ENCODE assay signal across 28 cellular contexts in the genomic region with DNA sequence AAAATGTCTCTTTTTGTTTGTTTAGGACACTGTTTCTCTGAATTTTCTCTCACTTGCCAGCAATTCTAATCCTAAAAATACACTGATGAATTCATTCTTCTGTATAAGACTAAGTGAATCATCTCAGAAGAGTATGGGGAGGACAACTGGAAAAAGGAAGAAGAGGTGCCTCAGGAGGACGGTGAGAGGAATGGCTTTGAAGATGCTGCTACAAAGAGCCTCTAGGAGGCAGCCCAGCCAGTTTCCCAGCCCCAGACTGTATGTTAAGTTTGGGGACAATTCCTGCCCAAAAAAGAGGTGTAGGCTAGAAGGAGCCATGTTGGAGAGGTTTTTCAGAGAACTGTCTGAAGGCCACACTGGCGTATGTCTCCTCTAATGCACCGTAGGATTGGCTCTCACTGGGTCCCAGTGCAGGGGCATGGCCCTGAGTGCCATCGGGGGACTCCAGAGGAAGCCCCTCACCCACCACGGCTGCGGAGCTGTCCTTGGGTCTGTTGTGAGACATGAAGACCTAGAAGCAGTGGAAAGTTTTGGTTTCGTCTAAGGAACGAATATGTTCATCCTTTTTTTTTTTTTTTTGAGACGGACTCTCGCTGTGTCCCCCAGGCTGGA. TPM values are rescaled to one million over a fixed set of nuclear protein-coding genes. Genes with fewer than 3 reads are reported as not detected.
DNase-seq lines count a peak whose midpoint lies in the region; ATAC-seq, FAIRE-seq and TF ChIP-seq lines count a peak whose summit lies in the region.
"Had no signal": no experiment of that assay in that cellular context is flagged by ENCODE, and none has a peak within 500 bp of the region (broad histone marks: within the 10 kb centered on the region; RNA-seq: fewer than 3 reads in every experiment).

No MANE protein-coding gene starts in this region.

- CTCF ChIA-PET in H1 (lab: Charles Lee; ENCODE audit: partially characterized antibody): interaction anchor here (0.7 to 1.2 kb wide), 3 partner anchors 10 to 21 kb away, joined by 3 to 4 read pairs (median 4); no protein-coding TSS in a partner anchor

- no peak overlapping the region for H4K5ac ChIP-seq in H1 (ENCODE audit: insufficient read length, low read depth, low read length)

- no peak overlapping the region for H3K27ac ChIP-seq in H1 (ENCODE audit: low read depth, low read length)
- H3K27ac ChIP-seq in upper lobe of left lung: no peak overlapping the region
- H3K27ac ChIP-seq: A549, left lung, pancreas, Peyer's patch, thoracic aorta had no signal

- FAIRE-seq in H1 (lab: Jason Lieb, UNC): no peak
- FAIRE-seq: A549, pancreas had no signal

- peak overlapping the region; percentile 92; the same call in 1 of the 2 replicates for H2BK15ac ChIP-seq in H1 (ENCODE audit: low read length)

- peak; percentile 12 for DNase-seq in activated effector memory CD4-positive, alpha-beta T cell treated with anti-CD3 and anti-CD28 coated beads, Interleukin-2, amount 50 U/mL, for 16 hours
- DNase-seq in activated effector memory CD4-positive, alpha-beta T cell treated with Interleukin-2 at 50 U/mL for 16 hours: no peak
- peak; percentile 24 for DNase-seq in HCEC 1CT
- peak in 1 of 2 experiments; percentile 38 for DNase-seq in H1 (ENCODE audit: low read depth in 1 of 2, low spot score in 2 of 2)
- DNase-seq in posterior vena cava (ENCODE audit: low spot score): peak; percentile 46
- DNase-seq in upper lobe of left lung: no peak
- no peak for DNase-seq in SIG-M5 treated with dmso at 0.1 percent for 504 hours (lab: John Stamatoyannopoulos, UW; ENCODE audit: unreplicated experiment)
- DNase-seq: activated CD4-positive, alpha-beta T cell treated with anti-CD3 and anti-CD28 coated beads for 4 hours; activated naive CD4-positive, alpha-beta T cell treated with anti-CD3 and anti-CD28 coated beads for 36 hours; AML-193; CD4-positive, CD25-positive, alpha-beta regulatory T cell; DND-41; effector CD8-positive, alpha-beta T cell; GF-D8; left lung; NCI-H1436 treated with DMSO at 0.1 percent for 48 hours; NCI-H226; NCI-H69; nephron progenitor cell; Peyer's patch; SIG-M5; stimulated activated CD4-positive, alpha-beta T cell treated with anti-CD3 and anti-CD28 coated beads, Interleukin-1b, Interleukin-23, amount 100 ng/mL, for 48 hours; SW 1271; T-helper 9 cell had no signal

- no peak overlapping the region for H3K23ac ChIP-seq in H1 (ENCODE audit: insufficient read length)

- no peak overlapping the region for H2BK12ac ChIP-seq in H1 (ENCODE audit: low read depth, low read length)

- no peaks in the 10 kb centered on the region for H4K20me1 ChIP-seq in H1 (replicated peaks in 1 of 2; ENCODE audit: control insufficient read depth in 1 of 2, insufficient read depth in 2 of 2, low read length in 2 of 2)

- H2BK120ac ChIP-seq in H1 (replicated peaks; ENCODE audit: low read depth, low read length): no peak overlapping the region

- TF ChIP-seq CTCF in H1 (IDR thresholded peaks at IDR 0.05; ENCODE audit: control extremely low read depth in 1 of 3, insufficient read depth in 1 of 3, low read depth in 1 of 3, low read length in 3 of 3) (peak in 2 of 3 experiments; percentile 26 to 30; a peak in 2 of 4 replicates), upper lobe of left lung (IDR thresholded peaks at IDR 0.05) (no peak)

- no peak overlapping the region for H4K8ac ChIP-seq in H1 (ENCODE audit: extremely low read depth, insufficient read depth, low read length)

- H3K23me2 ChIP-seq in H1 (ENCODE audit: low read depth, low read length): peaks cover 7% of the 10 kb centered on the region; the same call in 1 of the 2 replicates

- WGBS in H1 (ENCODE audit: extremely low coverage in 1 of 2, insufficient coverage in 1 of 2, insufficient read length in 1 of 2, insufficient replicate concordance in 2 of 2, low coverage in 1 of 2, low lambda C conversion rate in 2 of 2, missing lambda C conversion rate in 1 of 2), 2 experiments: 88% methylated on average over 8 of the region's 10 CpGs; no CpG with 5 or more reads in 1 of the 2 experiments
- 94 to 95% methylated on average over 10 of the region's 10 CpGs for WGBS in upper lobe of left lung, 2 donors

- H2AK5ac ChIP-seq in H1 (ENCODE audit: low read depth, low read length): no peak overlapping the region

- peaks cover 6 to 16% (median 9%) of the 10 kb centered on the region in 4 experiments for H3K4me1 ChIP-seq in H1 (replicated peaks in 1 of 4; ENCODE audit: control insufficient read depth in 3 of 4, insufficient read depth in 4 of 4, low read length in 3 of 4)
- H3K4me1 ChIP-seq in upper lobe of left lung: peaks cover 23 to 39% (median 30%) of the 10 kb centered on the region in 4 donors

- no peak overlapping the region for H2AFZ ChIP-seq in H1 (ENCODE audit: low read length)

- H3K9me3 ChIP-seq in H1 (ENCODE audit: insufficient read depth in 2 of 2, low read depth in 1 of 2, low read length in 1 of 2) (no peaks in the 10 kb centered on the region), upper lobe of left lung (no peaks in the 10 kb centered on the region)
- H3K9me3 ChIP-seq: A549, left lung, pancreas, Peyer's patch, thoracic aorta had no signal

- TF ChIP-seq EP300 in H1 (IDR thresholded peaks at IDR 0.05; ENCODE audit: borderline replicate concordance in 1 of 2, low read depth in 2 of 2, low read length in 2 of 2): no peak
- TF ChIP-seq EP300 in upper lobe of left lung (IDR thresholded peaks at IDR 0.05): no peak

- intact Hi-C loops in posterior vena cava (cut with DNase I): loop anchor here in 1 of 2 donors (10.0 kb wide), 1 partner anchor 93 kb away; no protein-coding TSS in a partner anchor

- H3K79me1 ChIP-seq in H1 (ENCODE audit: low read depth, low read length): no peaks in the 10 kb centered on the region

- TF ChIP-seq POLR2A in H1 (IDR thresholded peaks at IDR 0.05; ENCODE audit: control extremely low read depth in 1 of 2, low read depth in 2 of 2, low read length in 2 of 2) (no peak), upper lobe of left lung (IDR thresholded peaks at IDR 0.05) (no peak)

- no peaks in the 10 kb centered on the region for H3K36me3 ChIP-seq in H1 (ENCODE audit: control insufficient read depth in 2 of 4, insufficient read depth in 4 of 4, low read length in 3 of 4)
- no peaks in the 10 kb centered on the region for H3K36me3 ChIP-seq in upper lobe of left lung
- H3K36me3 ChIP-seq: left lung, pancreas, Peyer's patch, thoracic aorta had no signal

- no peak overlapping the region for H2BK20ac ChIP-seq in H1 (ENCODE audit: low read length)

- H3K56ac ChIP-seq in H1 (replicated peaks; ENCODE audit: insufficient read length, low read depth, low read length): no peak overlapping the region

- H3K27me3 ChIP-seq in H1 (replicated peaks in 1 of 4; ENCODE audit: control insufficient read depth in 3 of 4, extremely low read depth in 1 of 4, insufficient read depth in 3 of 4, low read length in 3 of 4) (peaks cover 0 to 7% (median 4%) of the 10 kb centered on the region in 4 experiments; a peak in 4 of 7 replicates), upper lobe of left lung (peaks cover 0 to 18% (median 12%) of the 10 kb centered on the region in 4 donors)
- H3K27me3 ChIP-seq: pancreas, Peyer's patch had no signal

- H3K4ac ChIP-seq in H1 (replicated peaks; ENCODE audit: insufficient read length, low read depth, low read length): no peak overlapping the region

- POLR2A ChIA-PET in H1 (lab: Charles Lee; ENCODE audit: partially characterized antibody): no interaction called here

- H3K4me3 ChIP-seq in H1 (ENCODE audit: extremely low read depth in 1 of 4, insufficient read depth in 2 of 4, low read depth in 3 of 4, low read length in 4 of 4) (no peak overlapping the region), upper lobe of left lung (no peak overlapping the region)
- H3K4me3 ChIP-seq: A549, left lung, pancreas, Peyer's patch, thoracic aorta had no signal

- H3K79me2 ChIP-seq in H1 (ENCODE audit: control insufficient read depth in 1 of 2, insufficient read depth in 2 of 2, low read length in 2 of 2): peaks cover 0 to 2% of the 10 kb centered on the region in 2 experiments; a peak in 2 of 4 replicates

- ATAC-seq in upper lobe of left lung (ENCODE audit: low FRiP score in 2 of 2): no peak
- ATAC-seq in GM21723 (IDR thresholded peaks at IDR 0.05; ENCODE audit: unreplicated experiment): no peak
- ATAC-seq: A549, left lung, pancreas had no signal

- H3K18ac ChIP-seq in H1 (ENCODE audit: extremely low read depth, low read length): no peak overlapping the region

- H3K9ac ChIP-seq in H1 (replicated peaks in 1 of 4; ENCODE audit: extremely low read depth in 1 of 4, low read depth in 3 of 4, low read length in 3 of 4): no peak overlapping the region

- H3K4me2 ChIP-seq in H1 (ENCODE audit: insufficient read depth in 1 of 2, low read depth in 2 of 2, low read length in 2 of 2): no peak overlapping the region
- H3K4me2 ChIP-seq: A549 had no signal

- H4K91ac ChIP-seq in H1 (replicated peaks; ENCODE audit: insufficient read length, low read length): no peak overlapping the region

- no peak overlapping the region for H3K14ac ChIP-seq in H1 (ENCODE audit: insufficient read length)

- H2BK5ac ChIP-seq in H1 (ENCODE audit: low read depth, low read length): no peak overlapping the region

- peak in 1 of 2 experiments; percentile 28; a peak in 2 of 4 replicates for TF ChIP-seq RAD21 in H1 (IDR thresholded peaks at IDR 0.05 in 1 of 2, conservative IDR thresholded peaks at IDR 0.05 in 1 of 2; ENCODE audit: low read depth in 2 of 2, low read length in 2 of 2)

TF ChIP-seq in H1, 55 proteins besides CTCF, POLR2A, EP300 and RAD21 (continues in another document):
- TF ChIP-seq CBX8 (IDR thresholded peaks at IDR 0.05; ENCODE audit: borderline replicate concordance, low read depth, low read length) (no peak), GTF2F1 (IDR thresholded peaks at IDR 0.05; ENCODE audit: borderline replicate concordance, low read depth, low read length) (no peak), FOSL1 (IDR thresholded peaks at IDR 0.05; ENCODE audit: insufficient read depth, low read depth, low read length) (no peak), EZH2 (IDR thresholded peaks at IDR 0.05; ENCODE audit: low read depth, low read length, severe bottlenecking) (no peak), KDM5A (IDR thresholded peaks at IDR 0.05; ENCODE audit: low read length) (no peak)
- TF ChIP-seq, protein P1, sequence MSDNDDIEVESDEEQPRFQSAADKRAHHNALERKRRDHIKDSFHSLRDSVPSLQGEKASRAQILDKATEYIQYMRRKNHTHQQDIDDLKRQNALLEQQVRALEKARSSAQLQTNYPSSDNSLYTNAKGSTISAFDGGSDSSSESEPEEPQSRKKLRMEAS (IDR thresholded peaks at IDR 0.05): no peak

RNA-seq across cellular contexts. Expression of a gene that starts 3.1 kb away (rescaled TPM):
- total RNA-seq in H1 (2021; fragmentation: NEBNext Ultra II Directional; extraction: Animal tissue kit (Norgen Biotek cat#: 25700)): 45.3 and 46.3 TPM in 2 replicates
- 71.4 and 73.3 TPM in 2 replicates for polyA plus RNA-seq in H1 (2011; rRNA removed)
- 46.5 TPM for polyA plus RNA-seq in H1 (2011; cell fraction: cytosol; rRNA removed)
- 43.3 TPM for polyA plus RNA-seq in H1 (2011; cell fraction: nucleus; rRNA removed)
- 31.0 to 43.9 TPM (median 41.3 TPM) in 4 replicates for polyA plus RNA-seq in H1 (2012, experiment 1 of 2)
- 37.8 TPM for polyA plus RNA-seq in H1 (2012, experiment 2 of 2)
- 39.8 TPM for polyA plus RNA-seq in H1 (2013, experiment 1 of 2)
- 52.2 TPM for polyA plus RNA-seq in H1 (2013, experiment 2 of 2)
- 18.9 and 23.2 TPM in 2 replicates for polyA minus RNA-seq in H1 (2011; rRNA and poly(A)+ RNA removed)
- 38.7 TPM for polyA minus RNA-seq in H1 (2011; cell fraction: cytosol; rRNA and poly(A)+ RNA removed)
- polyA minus RNA-seq in H1 (2011; cell fraction: nucleus; rRNA and poly(A)+ RNA removed): 18.5 TPM
- total RNA-seq in posterior vena cava (1 to 10 TPM; 1.2 to 3.0 TPM), upper lobe of left lung (100 to 1,000 TPM in 5 of 6 donors, 10 to 100 TPM in 1; 74.4 to 213 (median 154) TPM)
- total RNA-seq: CD4-positive, CD25-positive, alpha-beta regulatory T cell had no signal
- polyA plus RNA-seq: CD4-positive, CD25-positive, alpha-beta regulatory T cell had no signal

Comparison
In these comparisons a context has a peak if more than half of its experiments do, and no peak if none do; other contexts are left out.
1. DNase-seq: peak in activated effector memory CD4-positive, alpha-beta T cell treated with anti-CD3 and anti-CD28 coated beads, Interleukin-2, amount 50 U/mL, for 16 hours (single experiment), HCEC 1CT (single experiment) and posterior vena cava (single experiment); none in activated effector memory CD4-positive, alpha-beta T cell treated with Interleukin-2 at 50 U/mL for 16 hours (single experiment), upper lobe of left lung (0 of 2) and SIG-M5 treated with dmso at 0.1 percent for 504 hours (single experiment).
2. CTCF ChIP-seq: peak in H1 (2 of 3); none in upper lobe of left lung (0 of 6).
3. RNA of a gene that starts 3.1 kb away (total RNA-seq): 74.4 to 213 TPM in upper lobe of left lung and 45.3 to 46.3 TPM in H1; 1.2 to 3.0 TPM in posterior vena cava; every median in the first group is over 10 times any median in the second.